Comparison of ENCODE assay signal across 1 cellular context in the genomic region with DNA sequence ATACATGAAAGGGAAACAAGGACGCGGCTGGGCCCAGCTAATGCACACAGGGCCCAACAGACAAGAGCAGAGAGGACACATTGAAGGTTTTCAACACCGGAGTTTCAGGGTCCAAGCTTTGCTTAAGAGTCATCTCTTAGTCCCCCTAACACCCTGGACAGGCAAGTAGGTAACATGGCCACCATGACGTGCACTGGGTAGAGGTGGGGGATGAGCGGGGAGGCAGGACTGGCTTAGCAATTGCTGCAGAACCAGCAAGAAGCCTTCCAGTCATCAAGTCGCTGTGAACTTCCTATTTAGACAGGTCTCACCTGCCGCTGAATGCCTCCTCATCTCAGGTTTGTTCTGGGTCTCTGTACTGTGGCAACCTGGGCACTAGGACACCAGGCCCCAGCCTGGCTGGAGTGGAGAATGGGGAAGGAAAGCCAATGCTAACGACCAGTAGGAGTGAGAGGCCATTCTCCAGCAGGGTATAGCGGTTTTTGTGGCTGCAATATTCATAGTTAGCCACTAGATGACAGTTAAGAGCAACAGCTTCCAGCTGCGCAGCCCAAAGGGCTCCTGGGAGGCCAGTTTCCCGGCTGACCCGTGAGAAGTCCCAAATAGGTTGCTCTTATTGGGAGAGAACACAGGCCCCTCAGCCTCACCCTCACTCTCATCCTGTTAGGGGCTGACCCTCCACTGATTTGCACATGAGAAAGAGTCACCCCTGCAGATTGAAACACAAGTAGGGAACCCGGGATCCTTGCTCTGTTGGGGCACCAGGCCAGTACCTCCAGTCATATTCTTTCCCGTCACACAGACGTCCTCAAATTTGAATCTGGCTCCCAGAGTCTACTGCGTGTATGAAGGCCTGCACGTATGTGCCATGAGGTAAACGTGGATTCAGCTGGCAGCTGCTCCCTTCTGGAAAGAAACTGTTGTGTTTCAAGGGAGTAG.
TF ChIP-seq lines count a peak whose summit lies in the region.

No MANE protein-coding gene starts in this region.

TF ChIP-seq in HepG2, 621 proteins besides CTCF, POLR2A, EP300 and RAD21 (continued from another document and continues in another):
- TF ChIP-seq, protein P1, sequence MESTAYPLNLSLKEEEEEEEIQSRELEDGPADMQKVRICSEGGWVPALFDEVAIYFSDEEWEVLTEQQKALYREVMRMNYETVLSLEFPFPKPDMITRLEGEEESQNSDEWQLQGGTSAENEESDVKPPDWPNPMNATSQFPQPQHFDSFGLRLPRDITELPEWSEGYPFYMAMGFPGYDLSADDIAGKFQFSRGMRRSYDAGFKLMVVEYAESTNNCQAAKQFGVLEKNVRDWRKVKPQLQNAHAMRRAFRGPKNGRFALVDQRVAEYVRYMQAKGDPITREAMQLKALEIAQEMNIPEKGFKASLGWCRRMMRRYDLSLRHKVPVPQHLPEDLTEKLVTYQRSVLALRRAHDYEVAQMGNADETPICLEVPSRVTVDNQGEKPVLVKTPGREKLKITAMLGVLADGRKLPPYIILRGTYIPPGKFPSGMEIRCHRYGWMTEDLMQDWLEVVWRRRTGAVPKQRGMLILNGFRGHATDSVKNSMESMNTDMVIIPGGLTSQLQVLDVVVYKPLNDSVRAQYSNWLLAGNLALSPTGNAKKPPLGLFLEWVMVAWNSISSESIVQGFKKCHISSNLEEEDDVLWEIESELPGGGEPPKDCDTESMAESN (CRISPR knock-in tag; conservative IDR thresholded peaks at IDR 0.05), result no peak
- no peak for TF ChIP-seq ZNF501 (CRISPR knock-in tag; IDR thresholded peaks at IDR 0.05)
- TF ChIP-seq MTF1 (CRISPR knock-in tag; IDR thresholded peaks at IDR 0.05), result no peak
- TF ChIP-seq KLF9 (CRISPR knock-in tag; IDR thresholded peaks at IDR 0.05; ENCODE audit: low read depth), result no peak
- TF ChIP-seq, protein P2, sequence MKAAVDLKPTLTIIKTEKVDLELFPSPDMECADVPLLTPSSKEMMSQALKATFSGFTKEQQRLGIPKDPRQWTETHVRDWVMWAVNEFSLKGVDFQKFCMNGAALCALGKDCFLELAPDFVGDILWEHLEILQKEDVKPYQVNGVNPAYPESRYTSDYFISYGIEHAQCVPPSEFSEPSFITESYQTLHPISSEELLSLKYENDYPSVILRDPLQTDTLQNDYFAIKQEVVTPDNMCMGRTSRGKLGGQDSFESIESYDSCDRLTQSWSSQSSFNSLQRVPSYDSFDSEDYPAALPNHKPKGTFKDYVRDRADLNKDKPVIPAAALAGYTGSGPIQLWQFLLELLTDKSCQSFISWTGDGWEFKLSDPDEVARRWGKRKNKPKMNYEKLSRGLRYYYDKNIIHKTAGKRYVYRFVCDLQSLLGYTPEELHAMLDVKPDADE (CRISPR knock-in tag; IDR thresholded peaks at IDR 0.05), result no peak
- no peak for TF ChIP-seq MAZ (IDR thresholded peaks at IDR 0.05; ENCODE audit: borderline replicate concordance, low read depth, low read length)
- no peak; the same call in 1 of the 2 replicates for TF ChIP-seq MAZ (CRISPR knock-in tag; IDR thresholded peaks at IDR 0.05; ENCODE audit: low read depth)
- TF ChIP-seq RAD51 (IDR thresholded peaks at IDR 0.05; ENCODE audit: borderline replicate concordance), result no peak
- no peak for TF ChIP-seq ZNF367 (CRISPR knock-in tag; IDR thresholded peaks at IDR 0.05; ENCODE audit: borderline replicate concordance)
- peak; percentile 72 for TF ChIP-seq KAT8 (CRISPR knock-in tag; IDR thresholded peaks at IDR 0.05)
- TF ChIP-seq, protein P3, sequence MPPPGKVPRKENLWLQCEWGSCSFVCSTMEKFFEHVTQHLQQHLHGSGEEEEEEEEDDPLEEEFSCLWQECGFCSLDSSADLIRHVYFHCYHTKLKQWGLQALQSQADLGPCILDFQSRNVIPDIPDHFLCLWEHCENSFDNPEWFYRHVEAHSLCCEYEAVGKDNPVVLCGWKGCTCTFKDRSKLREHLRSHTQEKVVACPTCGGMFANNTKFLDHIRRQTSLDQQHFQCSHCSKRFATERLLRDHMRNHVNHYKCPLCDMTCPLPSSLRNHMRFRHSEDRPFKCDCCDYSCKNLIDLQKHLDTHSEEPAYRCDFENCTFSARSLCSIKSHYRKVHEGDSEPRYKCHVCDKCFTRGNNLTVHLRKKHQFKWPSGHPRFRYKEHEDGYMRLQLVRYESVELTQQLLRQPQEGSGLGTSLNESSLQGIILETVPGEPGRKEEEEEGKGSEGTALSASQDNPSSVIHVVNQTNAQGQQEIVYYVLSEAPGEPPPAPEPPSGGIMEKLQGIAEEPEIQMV (CRISPR knock-in tag; IDR thresholded peaks at IDR 0.05; ENCODE audit: low read depth), result 0 out of 2 replicates have a peak, but pooled peaks have one; percentile 17
- TF ChIP-seq, protein P4, sequence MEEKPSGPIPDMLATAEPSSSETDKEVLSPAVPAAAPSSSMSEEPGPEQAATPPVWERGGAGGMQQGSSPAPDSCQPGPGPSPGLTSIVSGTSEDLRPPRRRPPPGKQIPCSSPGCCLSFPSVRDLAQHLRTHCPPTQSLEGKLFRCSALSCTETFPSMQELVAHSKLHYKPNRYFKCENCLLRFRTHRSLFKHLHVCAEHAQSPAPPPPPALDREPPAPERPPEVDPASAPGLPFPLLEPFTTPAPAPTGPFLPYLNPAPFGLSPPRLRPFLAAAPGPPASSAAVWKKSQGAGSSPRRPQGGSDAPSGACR (CRISPR knock-in tag; IDR thresholded peaks at IDR 0.05), result no peak
- TF ChIP-seq ZNF772 (CRISPR knock-in tag; IDR thresholded peaks at IDR 0.05), result peak; percentile 44
- peak; percentile 84; the same call in 1 of the 2 replicates for TF ChIP-seq SIN3A (IDR thresholded peaks at IDR 0.05; ENCODE audit: borderline replicate concordance, low read depth, low read length)
- TF ChIP-seq SMARCC2 (IDR thresholded peaks at IDR 0.05), result no peak
- no peak for TF ChIP-seq MATR3 (CRISPR knock-in tag; IDR thresholded peaks at IDR 0.05)
- TF ChIP-seq ZSCAN22 (CRISPR knock-in tag; IDR thresholded peaks at IDR 0.05), result no peak
- TF ChIP-seq POLR2G (IDR thresholded peaks at IDR 0.05; ENCODE audit: low read depth, low read length), result peak; percentile 52
- TF ChIP-seq, protein P5, sequence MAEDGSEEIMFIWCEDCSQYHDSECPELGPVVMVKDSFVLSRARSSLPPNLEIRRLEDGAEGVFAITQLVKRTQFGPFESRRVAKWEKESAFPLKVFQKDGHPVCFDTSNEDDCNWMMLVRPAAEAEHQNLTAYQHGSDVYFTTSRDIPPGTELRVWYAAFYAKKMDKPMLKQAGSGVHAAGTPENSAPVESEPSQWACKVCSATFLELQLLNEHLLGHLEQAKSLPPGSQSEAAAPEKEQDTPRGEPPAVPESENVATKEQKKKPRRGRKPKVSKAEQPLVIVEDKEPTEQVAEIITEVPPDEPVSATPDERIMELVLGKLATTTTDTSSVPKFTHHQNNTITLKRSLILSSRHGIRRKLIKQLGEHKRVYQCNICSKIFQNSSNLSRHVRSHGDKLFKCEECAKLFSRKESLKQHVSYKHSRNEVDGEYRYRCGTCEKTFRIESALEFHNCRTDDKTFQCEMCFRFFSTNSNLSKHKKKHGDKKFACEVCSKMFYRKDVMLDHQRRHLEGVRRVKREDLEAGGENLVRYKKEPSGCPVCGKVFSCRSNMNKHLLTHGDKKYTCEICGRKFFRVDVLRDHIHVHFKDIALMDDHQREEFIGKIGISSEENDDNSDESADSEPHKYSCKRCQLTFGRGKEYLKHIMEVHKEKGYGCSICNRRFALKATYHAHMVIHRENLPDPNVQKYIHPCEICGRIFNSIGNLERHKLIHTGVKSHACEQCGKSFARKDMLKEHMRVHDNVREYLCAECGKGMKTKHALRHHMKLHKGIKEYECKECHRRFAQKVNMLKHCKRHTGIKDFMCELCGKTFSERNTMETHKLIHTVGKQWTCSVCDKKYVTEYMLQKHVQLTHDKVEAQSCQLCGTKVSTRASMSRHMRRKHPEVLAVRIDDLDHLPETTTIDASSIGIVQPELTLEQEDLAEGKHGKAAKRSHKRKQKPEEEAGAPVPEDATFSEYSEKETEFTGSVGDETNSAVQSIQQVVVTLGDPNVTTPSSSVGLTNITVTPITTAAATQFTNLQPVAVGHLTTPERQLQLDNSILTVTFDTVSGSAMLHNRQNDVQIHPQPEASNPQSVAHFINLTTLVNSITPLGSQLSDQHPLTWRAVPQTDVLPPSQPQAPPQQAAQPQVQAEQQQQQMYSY (CRISPR knock-in tag; IDR thresholded peaks at IDR 0.05), result no peak
- TF ChIP-seq ZNF225 (CRISPR knock-in tag; IDR thresholded peaks at IDR 0.05), result peak; percentile 8; the same call in 1 of the 2 replicates
- TF ChIP-seq, protein P6, sequence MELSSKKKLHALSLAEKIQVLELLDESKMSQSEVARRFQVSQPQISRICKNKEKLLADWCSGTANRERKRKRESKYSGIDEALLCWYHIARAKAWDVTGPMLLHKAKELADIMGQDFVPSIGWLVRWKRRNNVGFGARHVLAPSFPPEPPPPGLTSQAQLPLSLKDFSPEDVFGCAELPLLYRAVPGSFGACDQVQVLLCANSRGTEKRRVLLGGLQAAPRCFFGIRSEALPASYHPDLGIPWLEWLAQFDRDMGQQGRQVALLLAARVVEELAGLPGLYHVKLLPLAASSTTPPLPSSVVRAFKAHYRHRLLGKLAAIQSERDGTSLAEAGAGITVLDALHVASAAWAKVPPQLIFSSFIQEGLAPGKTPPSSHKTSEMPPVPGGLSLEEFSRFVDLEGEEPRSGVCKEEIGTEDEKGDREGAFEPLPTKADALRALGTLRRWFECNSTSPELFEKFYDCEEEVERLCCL (CRISPR knock-in tag; IDR thresholded peaks at IDR 0.05; ENCODE audit: borderline replicate concordance), result no peak
- TF ChIP-seq ZNF629 (CRISPR knock-in tag; conservative IDR thresholded peaks at IDR 0.05), result peak; percentile 87
- TF ChIP-seq, protein P7, sequence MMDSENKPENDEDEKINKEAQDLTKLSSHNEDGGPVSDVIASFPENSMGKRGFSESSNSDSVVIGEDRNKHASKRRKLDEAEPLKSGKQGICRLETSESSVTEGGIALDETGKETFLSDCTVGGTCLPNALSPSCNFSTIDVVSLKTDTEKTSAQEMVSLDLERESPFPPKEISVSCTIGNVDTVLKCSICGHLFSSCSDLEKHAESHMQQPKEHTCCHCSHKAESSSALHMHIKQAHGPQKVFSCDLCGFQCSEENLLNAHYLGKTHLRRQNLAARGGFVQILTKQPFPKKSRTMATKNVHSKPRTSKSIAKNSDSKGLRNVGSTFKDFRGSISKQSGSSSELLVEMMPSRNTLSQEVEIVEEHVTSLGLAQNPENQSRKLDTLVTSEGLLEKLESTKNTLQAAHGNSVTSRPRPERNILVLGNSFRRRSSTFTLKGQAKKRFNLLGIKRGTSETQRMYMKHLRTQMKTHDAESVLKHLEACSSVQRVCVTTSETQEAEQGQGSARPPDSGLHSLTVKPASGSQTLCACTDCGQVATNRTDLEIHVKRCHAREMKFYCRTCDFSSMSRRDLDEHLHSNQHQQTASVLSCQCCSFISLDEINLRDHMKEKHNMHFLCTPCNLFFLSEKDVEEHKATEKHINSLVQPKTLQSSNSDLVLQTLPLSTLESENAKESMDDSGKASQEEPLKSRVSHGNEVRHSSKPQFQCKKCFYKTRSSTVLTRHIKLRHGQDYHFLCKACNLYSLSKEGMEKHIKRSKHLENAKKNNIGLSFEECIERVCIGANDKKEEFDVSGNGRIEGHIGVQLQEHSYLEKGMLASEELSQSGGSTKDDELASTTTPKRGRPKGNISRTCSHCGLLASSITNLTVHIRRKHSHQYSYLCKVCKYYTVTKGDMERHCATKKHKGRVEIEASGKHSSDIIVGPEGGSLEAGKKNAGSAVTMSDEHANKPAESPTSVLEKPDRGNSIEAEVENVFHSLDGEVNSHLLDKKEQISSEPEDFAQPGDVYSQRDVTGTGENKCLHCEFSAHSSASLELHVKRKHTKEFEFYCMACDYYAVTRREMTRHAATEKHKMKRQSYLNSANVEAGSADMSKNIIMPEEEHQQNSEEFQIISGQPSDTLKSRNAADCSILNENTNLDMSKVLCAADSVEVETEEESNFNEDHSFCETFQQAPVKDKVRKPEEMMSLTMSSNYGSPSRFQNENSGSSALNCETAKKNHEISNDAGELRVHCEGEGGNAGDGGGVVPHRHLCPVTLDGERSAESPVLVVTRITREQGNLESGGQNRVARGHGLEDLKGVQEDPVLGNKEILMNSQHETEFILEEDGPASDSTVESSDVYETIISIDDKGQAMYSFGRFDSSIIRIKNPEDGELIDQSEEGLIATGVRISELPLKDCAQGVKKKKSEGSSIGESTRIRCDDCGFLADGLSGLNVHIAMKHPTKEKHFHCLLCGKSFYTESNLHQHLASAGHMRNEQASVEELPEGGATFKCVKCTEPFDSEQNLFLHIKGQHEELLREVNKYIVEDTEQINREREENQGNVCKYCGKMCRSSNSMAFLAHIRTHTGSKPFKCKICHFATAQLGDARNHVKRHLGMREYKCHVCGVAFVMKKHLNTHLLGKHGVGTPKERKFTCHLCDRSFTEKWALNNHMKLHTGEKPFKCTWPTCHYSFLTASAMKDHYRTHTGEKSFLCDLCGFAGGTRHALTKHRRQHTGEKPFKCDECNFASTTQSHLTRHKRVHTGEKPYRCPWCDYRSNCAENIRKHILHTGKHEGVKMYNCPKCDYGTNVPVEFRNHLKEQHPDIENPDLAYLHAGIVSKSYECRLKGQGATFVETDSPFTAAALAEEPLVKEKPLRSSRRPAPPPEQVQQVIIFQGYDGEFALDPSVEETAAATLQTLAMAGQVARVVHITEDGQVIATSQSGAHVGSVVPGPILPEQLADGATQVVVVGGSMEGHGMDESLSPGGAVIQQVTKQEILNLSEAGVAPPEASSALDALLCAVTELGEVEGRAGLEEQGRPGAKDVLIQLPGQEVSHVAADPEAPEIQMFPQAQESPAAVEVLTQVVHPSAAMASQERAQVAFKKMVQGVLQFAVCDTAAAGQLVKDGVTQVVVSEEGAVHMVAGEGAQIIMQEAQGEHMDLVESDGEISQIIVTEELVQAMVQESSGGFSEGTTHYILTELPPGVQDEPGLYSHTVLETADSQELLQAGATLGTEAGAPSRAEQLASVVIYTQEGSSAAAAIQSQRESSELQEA (CRISPR knock-in tag; IDR thresholded peaks at IDR 0.05; ENCODE audit: not compliant biosample characterization), result no peak
- no peak for TF ChIP-seq MEIS1 (CRISPR knock-in tag; IDR thresholded peaks at IDR 0.05; ENCODE audit: borderline replicate concordance)
- TF ChIP-seq CC2D1A (CRISPR knock-in tag; IDR thresholded peaks at IDR 0.05), result no peak
- no peak for TF ChIP-seq SETDB1 (CRISPR knock-in tag; IDR thresholded peaks at IDR 0.05; ENCODE audit: borderline replicate concordance)
- no peak; the same call in 1 of the 2 replicates for TF ChIP-seq PPARG (CRISPR knock-in tag; conservative IDR thresholded peaks at IDR 0.05)
- TF ChIP-seq ZNF329 (CRISPR knock-in tag; IDR thresholded peaks at IDR 0.05; ENCODE audit: low read depth), result no peak
- TF ChIP-seq RARG (CRISPR knock-in tag; IDR thresholded peaks at IDR 0.05; ENCODE audit: low read depth), result no peak
- TF ChIP-seq EED (CRISPR knock-in tag; IDR thresholded peaks at IDR 0.05), result no peak; the same call in 1 of the 2 replicates
- TF ChIP-seq AGO2 (optimal IDR thresholded peaks at IDR 0.05; ENCODE audit: low read depth, low read length), result no peak
- TF ChIP-seq FOSL2 (CRISPR knock-in tag; IDR thresholded peaks at IDR 0.05), result peak; percentile 37; the same call in 1 of the 2 replicates
- TF ChIP-seq KAT2B (IDR thresholded peaks at IDR 0.05; ENCODE audit: borderline replicate concordance, low read depth, low read length), result no peak
- peak; percentile 22; the same call in 1 of the 2 replicates for TF ChIP-seq ZNF350 (CRISPR knock-in tag; IDR thresholded peaks at IDR 0.05; ENCODE audit: borderline replicate concordance, low read depth)
